28 cellular contexts compared by ENCODE assay signal in genomic region chr4:124183231-124183630, GRCh38.
DNase-seq lines count a peak whose midpoint lies in the region; ATAC-seq, FAIRE-seq and TF ChIP-seq lines count a peak whose summit lies in the region.
"Had no signal": no experiment of that assay in that cellular context is flagged by ENCODE, and none has a peak within 500 bp of the region (broad histone marks: within the 10 kb centered on the region; RNA-seq: fewer than 3 reads in every experiment).

No MANE protein-coding gene starts in this region.

- no peaks in the 10 kb centered on the region for H3K9me3 Mint-ChIP-seq in GM23338

- peak overlapping the region; percentile 35; the same call in 1 of the 2 replicates for H3K27ac Mint-ChIP-seq in GM23338
- H3K27ac Mint-ChIP-seq: CD14-positive monocyte; CD4-positive, alpha-beta memory T cell; CD4-positive, CD25-positive, alpha-beta regulatory T cell; CD8-positive, alpha-beta memory T cell had no signal

- DNase-seq in GM23338 (ENCODE audit: low spot score) = no peak
- DNase-seq in HTR-8/SVneo (ENCODE audit: insufficient read length, low spot score) = no peak
- DNase-seq in renal cortical epithelial cell (ENCODE audit: low read depth) = peak; percentile 3
- no peak for DNase-seq in stimulated activated naive CD4-positive, alpha-beta T cell (lab: John Stamatoyannopoulos, UW)
- DNase-seq in GM10266 (ENCODE audit: extremely low spot score) = no peak
- no peak for DNase-seq in mucosa of gallbladder (ENCODE audit: low spot score)
- DNase-seq: 8988T; ACHN; BE2C; C1 segment of cervical spinal cord; CD4-positive, alpha-beta memory T cell; CD4-positive, CD25-positive, alpha-beta regulatory T cell; CD8-positive, alpha-beta memory T cell; COR-L47; DMS 273 treated with DMSO at 0.1 percent for 48 hours; DMS153; DMS53; DMS79; DND-41; EL; GDM1 had no signal

- peaks cover 14% of the 10 kb centered on the region; the same call in 2 of the 3 replicates for H3K4me1 Mint-ChIP-seq in GM23338
- H3K4me1 Mint-ChIP-seq: CD14-positive monocyte; CD4-positive, alpha-beta memory T cell; CD4-positive, CD25-positive, alpha-beta regulatory T cell; CD8-positive, alpha-beta memory T cell had no signal

- H3K4me3 ChIP-seq in GM23338 = no peak overlapping the region
- H3K4me3 ChIP-seq: BLaER1 had no signal

- peaks cover 22% of the 10 kb centered on the region for H3K4me1 ChIP-seq in GM23338 (ENCODE audit: insufficient read depth)
- H3K4me1 ChIP-seq: BE2C, BLaER1 had no signal

- no peak overlapping the region for H3K4me3 Mint-ChIP-seq in GM23338
- H3K4me3 Mint-ChIP-seq: CD14-positive monocyte; CD4-positive, alpha-beta memory T cell; CD4-positive, CD25-positive, alpha-beta regulatory T cell; CD8-positive, alpha-beta memory T cell had no signal

- peak overlapping the region; percentile 21; the same call in 1 of the 2 replicates for H3K4me2 ChIP-seq in GM23338
- H3K4me2 ChIP-seq: BLaER1 had no signal

- no peaks in the 10 kb centered on the region for H3F3A ChIP-seq in GM23338 (replicated peaks; ENCODE audit: low read depth)

- no peak overlapping the region for H3K27ac ChIP-seq in GM23338 (ENCODE audit: low read depth)
- H3K27ac ChIP-seq: BLaER1 had no signal

- no peak overlapping the region for H2AFZ ChIP-seq in GM23338

- TF ChIP-seq CTCF in GM23338 (conservative IDR thresholded peaks at IDR 0.05; ENCODE audit: low read depth in 2 of 2) = no peak
- no peak for TF ChIP-seq CTCF in GM10266 (IDR thresholded peaks at IDR 0.05; ENCODE audit: control insufficient read depth, insufficient read depth, low read depth, missing control alignments)

- ATAC-seq in GM23338 = no peak
- no peak; the same call in 2 of the 3 replicates for ATAC-seq in SK-N-SH treated with all-trans-retinoic acid at 6 μM for 48 hours
- no peak for ATAC-seq in HG03039 (IDR thresholded peaks at IDR 0.05; ENCODE audit: unreplicated experiment)

- no peaks in the 10 kb centered on the region for H4K20me1 ChIP-seq in GM23338 (replicated peaks; ENCODE audit: insufficient read depth)
- H4K20me1 ChIP-seq: BLaER1 had no signal

- no peaks in the 10 kb centered on the region for H3K9me2 ChIP-seq in GM23338 (ENCODE audit: insufficient read depth)

- no peaks in the 10 kb centered on the region for H3K27me3 ChIP-seq in GM23338 (ENCODE audit: insufficient read depth)
- H3K27me3 ChIP-seq: BE2C, BLaER1 had no signal

- H3K36me3 Mint-ChIP-seq in GM23338 (ENCODE audit: low read depth) = no peaks in the 10 kb centered on the region; the same call in 2 of the 3 replicates
- H3K36me3 Mint-ChIP-seq: CD14-positive monocyte; CD4-positive, alpha-beta memory T cell; CD4-positive, CD25-positive, alpha-beta regulatory T cell; CD8-positive, alpha-beta memory T cell had no signal

- no peaks in the 10 kb centered on the region for H3K36me3 ChIP-seq in GM23338 (ENCODE audit: insufficient read depth)
- H3K36me3 ChIP-seq: BE2C, BLaER1 had no signal

- FAIRE-seq in HTR-8/SVneo (lab: Jason Lieb, UNC) = peak; percentile 63
- FAIRE-seq: A204.1, GM12891, GM19239 had no signal

- H3K79me2 ChIP-seq in GM23338 (replicated peaks; ENCODE audit: insufficient read depth) = no peaks in the 10 kb centered on the region

- no peaks in the 10 kb centered on the region for H3K27me3 Mint-ChIP-seq in GM23338 (ENCODE audit: insufficient read depth, low read depth, poor library complexity)
- H3K27me3 Mint-ChIP-seq: CD4-positive, alpha-beta memory T cell; CD4-positive, CD25-positive, alpha-beta regulatory T cell; CD8-positive, alpha-beta memory T cell had no signal

TF ChIP-seq in GM23338, 12 proteins besides CTCF, POLR2A, EP300 and RAD21 (continues in another document):
- TF ChIP-seq CREB1 (CRISPR knock-in tag; IDR thresholded peaks at IDR 0.05; ENCODE audit: low read depth) (no peak), REST (IDR thresholded peaks at IDR 0.05; ENCODE audit: unreplicated experiment) (no peak), EZH2 (IDR thresholded peaks at IDR 0.05; ENCODE audit: low read depth, unreplicated experiment) (no peak), ZNF331 (CRISPR knock-in tag; IDR thresholded peaks at IDR 0.05; ENCODE audit: low read depth) (no peak), EZH2phosphoT487 (IDR thresholded peaks at IDR 0.05; ENCODE audit: unreplicated experiment) (no peak)

TF ChIP-seq in SK-N-SH treated with all-trans-retinoic acid at 6 μM for 48 hours, 23 proteins besides CTCF, POLR2A, EP300 and RAD21:
- no peak for TF ChIP-seq ISL1 (CRISPR knock-in tag; IDR thresholded peaks at IDR 0.05)
- 0 out of 2 replicates have a peak, but pooled peaks have one; percentile 35 for TF ChIP-seq TOX (CRISPR knock-in tag; IDR thresholded peaks at IDR 0.05; ENCODE audit: borderline replicate concordance)
- no peak for TF ChIP-seq CSRNP3 (CRISPR knock-in tag; IDR thresholded peaks at IDR 0.05)
- no peak for TF ChIP-seq ZFP30 (CRISPR knock-in tag; IDR thresholded peaks at IDR 0.05)
- TF ChIP-seq, protein P1, sequence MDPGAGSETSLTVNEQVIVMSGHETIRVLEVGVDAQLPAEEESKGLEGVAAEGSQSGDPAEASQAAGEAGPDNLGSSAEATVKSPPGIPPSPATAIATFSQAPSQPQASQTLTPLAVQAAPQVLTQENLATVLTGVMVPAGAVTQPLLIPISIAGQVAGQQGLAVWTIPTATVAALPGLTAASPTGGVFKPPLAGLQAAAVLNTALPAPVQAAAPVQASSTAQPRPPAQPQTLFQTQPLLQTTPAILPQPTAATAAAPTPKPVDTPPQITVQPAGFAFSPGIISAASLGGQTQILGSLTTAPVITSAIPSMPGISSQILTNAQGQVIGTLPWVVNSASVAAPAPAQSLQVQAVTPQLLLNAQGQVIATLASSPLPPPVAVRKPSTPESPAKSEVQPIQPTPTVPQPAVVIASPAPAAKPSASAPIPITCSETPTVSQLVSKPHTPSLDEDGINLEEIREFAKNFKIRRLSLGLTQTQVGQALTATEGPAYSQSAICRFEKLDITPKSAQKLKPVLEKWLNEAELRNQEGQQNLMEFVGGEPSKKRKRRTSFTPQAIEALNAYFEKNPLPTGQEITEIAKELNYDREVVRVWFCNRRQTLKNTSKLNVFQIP (CRISPR knock-in tag; IDR thresholded peaks at IDR 0.05; ENCODE audit: borderline replicate concordance, low read depth) = no peak
- no peak for TF ChIP-seq PPARA (CRISPR knock-in tag; IDR thresholded peaks at IDR 0.05; ENCODE audit: borderline replicate concordance)
- TF ChIP-seq, protein P2, sequence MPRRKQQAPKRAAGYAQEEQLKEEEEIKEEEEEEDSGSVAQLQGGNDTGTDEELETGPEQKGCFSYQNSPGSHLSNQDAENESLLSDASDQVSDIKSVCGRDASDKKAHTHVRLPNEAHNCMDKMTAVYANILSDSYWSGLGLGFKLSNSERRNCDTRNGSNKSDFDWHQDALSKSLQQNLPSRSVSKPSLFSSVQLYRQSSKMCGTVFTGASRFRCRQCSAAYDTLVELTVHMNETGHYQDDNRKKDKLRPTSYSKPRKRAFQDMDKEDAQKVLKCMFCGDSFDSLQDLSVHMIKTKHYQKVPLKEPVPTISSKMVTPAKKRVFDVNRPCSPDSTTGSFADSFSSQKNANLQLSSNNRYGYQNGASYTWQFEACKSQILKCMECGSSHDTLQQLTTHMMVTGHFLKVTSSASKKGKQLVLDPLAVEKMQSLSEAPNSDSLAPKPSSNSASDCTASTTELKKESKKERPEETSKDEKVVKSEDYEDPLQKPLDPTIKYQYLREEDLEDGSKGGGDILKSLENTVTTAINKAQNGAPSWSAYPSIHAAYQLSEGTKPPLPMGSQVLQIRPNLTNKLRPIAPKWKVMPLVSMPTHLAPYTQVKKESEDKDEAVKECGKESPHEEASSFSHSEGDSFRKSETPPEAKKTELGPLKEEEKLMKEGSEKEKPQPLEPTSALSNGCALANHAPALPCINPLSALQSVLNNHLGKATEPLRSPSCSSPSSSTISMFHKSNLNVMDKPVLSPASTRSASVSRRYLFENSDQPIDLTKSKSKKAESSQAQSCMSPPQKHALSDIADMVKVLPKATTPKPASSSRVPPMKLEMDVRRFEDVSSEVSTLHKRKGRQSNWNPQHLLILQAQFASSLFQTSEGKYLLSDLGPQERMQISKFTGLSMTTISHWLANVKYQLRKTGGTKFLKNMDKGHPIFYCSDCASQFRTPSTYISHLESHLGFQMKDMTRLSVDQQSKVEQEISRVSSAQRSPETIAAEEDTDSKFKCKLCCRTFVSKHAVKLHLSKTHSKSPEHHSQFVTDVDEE (CRISPR knock-in tag; IDR thresholded peaks at IDR 0.05) = no peak
- TF ChIP-seq GLIS3 (CRISPR knock-in tag; IDR thresholded peaks at IDR 0.05) = no peak
